In the genomic region with DNA sequence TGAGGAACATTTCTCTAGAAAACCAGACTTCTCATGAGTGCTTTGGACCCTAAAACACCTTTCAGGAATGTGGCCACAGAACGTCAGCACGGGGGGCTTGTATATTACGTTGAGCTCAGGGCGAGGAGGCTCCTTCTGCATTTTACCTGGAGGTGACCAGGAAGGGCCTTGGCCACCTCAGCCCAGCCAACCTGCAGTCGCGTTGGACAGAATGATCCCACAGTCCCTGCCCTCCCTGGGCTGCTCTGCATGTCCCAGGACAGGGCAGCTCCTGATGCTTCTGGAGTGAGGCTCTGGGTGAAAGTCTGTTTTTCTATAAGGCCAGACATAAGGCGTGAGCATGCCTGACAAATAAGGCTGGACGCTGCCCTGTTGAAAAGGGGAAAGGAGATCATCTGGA, we compare ENCODE assay signal across 2 cellular contexts.
TF ChIP-seq lines count a peak whose summit lies in the region.

No MANE protein-coding gene starts in this region.

TF ChIP-seq in GM23338, 12 proteins besides CTCF, POLR2A, EP300 and RAD21 (continues in another document):
- TF ChIP-seq STAT1 (IDR thresholded peaks at IDR 0.05; ENCODE audit: unreplicated experiment) (no peak), NANOG (IDR thresholded peaks at IDR 0.05; ENCODE audit: borderline replicate concordance) (no peak), EZH2 (IDR thresholded peaks at IDR 0.05; ENCODE audit: low read depth, unreplicated experiment) (no peak), POLR2AphosphoS5 (IDR thresholded peaks at IDR 0.05; ENCODE audit: low read depth) (no peak), ZNF331 (CRISPR knock-in tag; IDR thresholded peaks at IDR 0.05; ENCODE audit: low read depth) (no peak), CREB1 (CRISPR knock-in tag; IDR thresholded peaks at IDR 0.05; ENCODE audit: low read depth) (no peak), ZNF114 (CRISPR knock-in tag; IDR thresholded peaks at IDR 0.05) (no peak), EZH2phosphoT487 (IDR thresholded peaks at IDR 0.05; ENCODE audit: unreplicated experiment) (no peak)
- TF ChIP-seq, protein P1, sequence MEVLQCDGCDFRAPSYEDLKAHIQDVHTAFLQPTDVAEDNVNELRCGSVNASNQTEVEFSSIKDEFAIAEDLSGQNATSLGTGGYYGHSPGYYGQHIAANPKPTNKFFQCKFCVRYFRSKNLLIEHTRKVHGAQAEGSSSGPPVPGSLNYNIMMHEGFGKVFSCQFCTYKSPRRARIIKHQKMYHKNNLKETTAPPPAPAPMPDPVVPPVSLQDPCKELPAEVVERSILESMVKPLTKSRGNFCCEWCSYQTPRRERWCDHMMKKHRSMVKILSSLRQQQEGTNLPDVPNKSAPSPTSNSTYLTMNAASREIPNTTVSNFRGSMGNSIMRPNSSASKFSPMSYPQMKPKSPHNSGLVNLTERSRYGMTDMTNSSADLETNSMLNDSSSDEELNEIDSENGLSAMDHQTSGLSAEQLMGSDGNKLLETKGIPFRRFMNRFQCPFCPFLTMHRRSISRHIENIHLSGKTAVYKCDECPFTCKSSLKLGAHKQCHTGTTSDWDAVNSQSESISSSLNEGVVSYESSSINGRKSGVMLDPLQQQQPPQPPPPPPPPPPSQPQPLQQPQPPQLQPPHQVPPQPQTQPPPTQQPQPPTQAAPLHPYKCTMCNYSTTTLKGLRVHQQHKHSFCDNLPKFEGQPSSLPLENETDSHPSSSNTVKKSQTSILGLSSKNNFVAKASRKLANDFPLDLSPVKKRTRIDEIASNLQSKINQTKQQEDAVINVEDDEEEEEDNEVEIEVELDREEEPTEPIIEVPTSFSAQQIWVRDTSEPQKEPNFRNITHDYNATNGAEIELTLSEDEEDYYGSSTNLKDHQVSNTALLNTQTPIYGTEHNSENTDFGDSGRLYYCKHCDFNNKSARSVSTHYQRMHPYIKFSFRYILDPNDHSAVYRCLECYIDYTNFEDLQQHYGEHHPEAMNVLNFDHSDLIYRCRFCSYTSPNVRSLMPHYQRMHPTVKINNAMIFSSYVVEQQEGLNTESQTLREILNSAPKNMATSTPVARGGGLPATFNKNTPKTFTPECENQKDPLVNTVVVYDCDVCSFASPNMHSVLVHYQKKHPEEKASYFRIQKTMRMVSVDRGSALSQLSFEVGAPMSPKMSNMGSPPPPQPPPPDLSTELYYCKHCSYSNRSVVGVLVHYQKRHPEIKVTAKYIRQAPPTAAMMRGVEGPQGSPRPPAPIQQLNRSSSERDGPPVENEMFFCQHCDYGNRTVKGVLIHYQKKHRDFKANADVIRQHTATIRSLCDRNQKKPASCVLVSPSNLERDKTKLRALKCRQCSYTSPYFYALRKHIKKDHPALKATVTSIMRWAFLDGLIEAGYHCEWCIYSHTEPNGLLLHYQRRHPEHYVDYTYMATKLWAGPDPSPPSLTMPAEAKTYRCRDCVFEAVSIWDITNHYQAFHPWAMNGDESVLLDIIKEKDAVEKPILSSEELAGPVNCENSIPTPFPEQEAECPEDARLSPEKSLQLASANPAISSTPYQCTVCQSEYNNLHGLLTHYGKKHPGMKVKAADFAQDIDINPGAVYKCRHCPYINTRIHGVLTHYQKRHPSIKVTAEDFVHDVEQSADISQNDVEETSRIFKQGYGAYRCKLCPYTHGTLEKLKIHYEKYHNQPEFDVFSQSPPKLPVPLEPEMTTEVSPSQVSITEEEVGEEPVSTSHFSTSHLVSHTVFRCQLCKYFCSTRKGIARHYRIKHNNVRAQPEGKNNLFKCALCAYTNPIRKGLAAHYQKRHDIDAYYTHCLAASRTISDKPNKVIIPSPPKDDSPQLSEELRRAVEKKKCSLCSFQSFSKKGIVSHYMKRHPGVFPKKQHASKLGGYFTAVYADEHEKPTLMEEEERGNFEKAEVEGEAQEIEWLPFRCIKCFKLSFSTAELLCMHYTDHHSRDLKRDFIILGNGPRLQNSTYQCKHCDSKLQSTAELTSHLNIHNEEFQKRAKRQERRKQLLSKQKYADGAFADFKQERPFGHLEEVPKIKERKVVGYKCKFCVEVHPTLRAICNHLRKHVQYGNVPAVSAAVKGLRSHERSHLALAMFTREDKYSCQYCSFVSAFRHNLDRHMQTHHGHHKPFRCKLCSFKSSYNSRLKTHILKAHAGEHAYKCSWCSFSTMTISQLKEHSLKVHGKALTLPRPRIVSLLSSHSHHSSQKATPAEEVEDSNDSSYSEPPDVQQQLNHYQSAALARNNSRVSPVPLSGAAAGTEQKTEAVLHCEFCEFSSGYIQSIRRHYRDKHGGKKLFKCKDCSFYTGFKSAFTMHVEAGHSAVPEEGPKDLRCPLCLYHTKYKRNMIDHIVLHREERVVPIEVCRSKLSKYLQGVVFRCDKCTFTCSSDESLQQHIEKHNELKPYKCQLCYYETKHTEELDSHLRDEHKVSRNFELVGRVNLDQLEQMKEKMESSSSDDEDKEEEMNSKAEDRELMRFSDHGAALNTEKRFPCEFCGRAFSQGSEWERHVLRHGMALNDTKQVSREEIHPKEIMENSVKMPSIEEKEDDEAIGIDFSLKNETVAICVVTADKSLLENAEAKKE (CRISPR knock-in tag; IDR thresholded peaks at IDR 0.05) = no peak
- TF ChIP-seq, protein P2, sequence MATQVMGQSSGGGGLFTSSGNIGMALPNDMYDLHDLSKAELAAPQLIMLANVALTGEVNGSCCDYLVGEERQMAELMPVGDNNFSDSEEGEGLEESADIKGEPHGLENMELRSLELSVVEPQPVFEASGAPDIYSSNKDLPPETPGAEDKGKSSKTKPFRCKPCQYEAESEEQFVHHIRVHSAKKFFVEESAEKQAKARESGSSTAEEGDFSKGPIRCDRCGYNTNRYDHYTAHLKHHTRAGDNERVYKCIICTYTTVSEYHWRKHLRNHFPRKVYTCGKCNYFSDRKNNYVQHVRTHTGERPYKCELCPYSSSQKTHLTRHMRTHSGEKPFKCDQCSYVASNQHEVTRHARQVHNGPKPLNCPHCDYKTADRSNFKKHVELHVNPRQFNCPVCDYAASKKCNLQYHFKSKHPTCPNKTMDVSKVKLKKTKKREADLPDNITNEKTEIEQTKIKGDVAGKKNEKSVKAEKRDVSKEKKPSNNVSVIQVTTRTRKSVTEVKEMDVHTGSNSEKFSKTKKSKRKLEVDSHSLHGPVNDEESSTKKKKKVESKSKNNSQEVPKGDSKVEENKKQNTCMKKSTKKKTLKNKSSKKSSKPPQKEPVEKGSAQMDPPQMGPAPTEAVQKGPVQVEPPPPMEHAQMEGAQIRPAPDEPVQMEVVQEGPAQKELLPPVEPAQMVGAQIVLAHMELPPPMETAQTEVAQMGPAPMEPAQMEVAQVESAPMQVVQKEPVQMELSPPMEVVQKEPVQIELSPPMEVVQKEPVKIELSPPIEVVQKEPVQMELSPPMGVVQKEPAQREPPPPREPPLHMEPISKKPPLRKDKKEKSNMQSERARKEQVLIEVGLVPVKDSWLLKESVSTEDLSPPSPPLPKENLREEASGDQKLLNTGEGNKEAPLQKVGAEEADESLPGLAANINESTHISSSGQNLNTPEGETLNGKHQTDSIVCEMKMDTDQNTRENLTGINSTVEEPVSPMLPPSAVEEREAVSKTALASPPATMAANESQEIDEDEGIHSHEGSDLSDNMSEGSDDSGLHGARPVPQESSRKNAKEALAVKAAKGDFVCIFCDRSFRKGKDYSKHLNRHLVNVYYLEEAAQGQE (IDR thresholded peaks at IDR 0.05; ENCODE audit: unreplicated experiment) = no peak

TF ChIP-seq in H1, 55 proteins besides CTCF, POLR2A, EP300 and RAD21:
- TF ChIP-seq, protein P3, sequence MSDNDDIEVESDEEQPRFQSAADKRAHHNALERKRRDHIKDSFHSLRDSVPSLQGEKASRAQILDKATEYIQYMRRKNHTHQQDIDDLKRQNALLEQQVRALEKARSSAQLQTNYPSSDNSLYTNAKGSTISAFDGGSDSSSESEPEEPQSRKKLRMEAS (IDR thresholded peaks at IDR 0.05) = no peak
- TF ChIP-seq MAFK (IDR thresholded peaks at IDR 0.05; ENCODE audit: low read depth, low read length) = no peak
- TF ChIP-seq GTF2F1 (IDR thresholded peaks at IDR 0.05; ENCODE audit: borderline replicate concordance, low read depth, low read length) = no peak
- TF ChIP-seq CHD2 (IDR thresholded peaks at IDR 0.05; ENCODE audit: low read length) = no peak
- TF ChIP-seq SAP30 (IDR thresholded peaks at IDR 0.05; ENCODE audit: insufficient read depth, insufficient replicate concordance, low read length) = no peak
- TF ChIP-seq, protein P4, sequence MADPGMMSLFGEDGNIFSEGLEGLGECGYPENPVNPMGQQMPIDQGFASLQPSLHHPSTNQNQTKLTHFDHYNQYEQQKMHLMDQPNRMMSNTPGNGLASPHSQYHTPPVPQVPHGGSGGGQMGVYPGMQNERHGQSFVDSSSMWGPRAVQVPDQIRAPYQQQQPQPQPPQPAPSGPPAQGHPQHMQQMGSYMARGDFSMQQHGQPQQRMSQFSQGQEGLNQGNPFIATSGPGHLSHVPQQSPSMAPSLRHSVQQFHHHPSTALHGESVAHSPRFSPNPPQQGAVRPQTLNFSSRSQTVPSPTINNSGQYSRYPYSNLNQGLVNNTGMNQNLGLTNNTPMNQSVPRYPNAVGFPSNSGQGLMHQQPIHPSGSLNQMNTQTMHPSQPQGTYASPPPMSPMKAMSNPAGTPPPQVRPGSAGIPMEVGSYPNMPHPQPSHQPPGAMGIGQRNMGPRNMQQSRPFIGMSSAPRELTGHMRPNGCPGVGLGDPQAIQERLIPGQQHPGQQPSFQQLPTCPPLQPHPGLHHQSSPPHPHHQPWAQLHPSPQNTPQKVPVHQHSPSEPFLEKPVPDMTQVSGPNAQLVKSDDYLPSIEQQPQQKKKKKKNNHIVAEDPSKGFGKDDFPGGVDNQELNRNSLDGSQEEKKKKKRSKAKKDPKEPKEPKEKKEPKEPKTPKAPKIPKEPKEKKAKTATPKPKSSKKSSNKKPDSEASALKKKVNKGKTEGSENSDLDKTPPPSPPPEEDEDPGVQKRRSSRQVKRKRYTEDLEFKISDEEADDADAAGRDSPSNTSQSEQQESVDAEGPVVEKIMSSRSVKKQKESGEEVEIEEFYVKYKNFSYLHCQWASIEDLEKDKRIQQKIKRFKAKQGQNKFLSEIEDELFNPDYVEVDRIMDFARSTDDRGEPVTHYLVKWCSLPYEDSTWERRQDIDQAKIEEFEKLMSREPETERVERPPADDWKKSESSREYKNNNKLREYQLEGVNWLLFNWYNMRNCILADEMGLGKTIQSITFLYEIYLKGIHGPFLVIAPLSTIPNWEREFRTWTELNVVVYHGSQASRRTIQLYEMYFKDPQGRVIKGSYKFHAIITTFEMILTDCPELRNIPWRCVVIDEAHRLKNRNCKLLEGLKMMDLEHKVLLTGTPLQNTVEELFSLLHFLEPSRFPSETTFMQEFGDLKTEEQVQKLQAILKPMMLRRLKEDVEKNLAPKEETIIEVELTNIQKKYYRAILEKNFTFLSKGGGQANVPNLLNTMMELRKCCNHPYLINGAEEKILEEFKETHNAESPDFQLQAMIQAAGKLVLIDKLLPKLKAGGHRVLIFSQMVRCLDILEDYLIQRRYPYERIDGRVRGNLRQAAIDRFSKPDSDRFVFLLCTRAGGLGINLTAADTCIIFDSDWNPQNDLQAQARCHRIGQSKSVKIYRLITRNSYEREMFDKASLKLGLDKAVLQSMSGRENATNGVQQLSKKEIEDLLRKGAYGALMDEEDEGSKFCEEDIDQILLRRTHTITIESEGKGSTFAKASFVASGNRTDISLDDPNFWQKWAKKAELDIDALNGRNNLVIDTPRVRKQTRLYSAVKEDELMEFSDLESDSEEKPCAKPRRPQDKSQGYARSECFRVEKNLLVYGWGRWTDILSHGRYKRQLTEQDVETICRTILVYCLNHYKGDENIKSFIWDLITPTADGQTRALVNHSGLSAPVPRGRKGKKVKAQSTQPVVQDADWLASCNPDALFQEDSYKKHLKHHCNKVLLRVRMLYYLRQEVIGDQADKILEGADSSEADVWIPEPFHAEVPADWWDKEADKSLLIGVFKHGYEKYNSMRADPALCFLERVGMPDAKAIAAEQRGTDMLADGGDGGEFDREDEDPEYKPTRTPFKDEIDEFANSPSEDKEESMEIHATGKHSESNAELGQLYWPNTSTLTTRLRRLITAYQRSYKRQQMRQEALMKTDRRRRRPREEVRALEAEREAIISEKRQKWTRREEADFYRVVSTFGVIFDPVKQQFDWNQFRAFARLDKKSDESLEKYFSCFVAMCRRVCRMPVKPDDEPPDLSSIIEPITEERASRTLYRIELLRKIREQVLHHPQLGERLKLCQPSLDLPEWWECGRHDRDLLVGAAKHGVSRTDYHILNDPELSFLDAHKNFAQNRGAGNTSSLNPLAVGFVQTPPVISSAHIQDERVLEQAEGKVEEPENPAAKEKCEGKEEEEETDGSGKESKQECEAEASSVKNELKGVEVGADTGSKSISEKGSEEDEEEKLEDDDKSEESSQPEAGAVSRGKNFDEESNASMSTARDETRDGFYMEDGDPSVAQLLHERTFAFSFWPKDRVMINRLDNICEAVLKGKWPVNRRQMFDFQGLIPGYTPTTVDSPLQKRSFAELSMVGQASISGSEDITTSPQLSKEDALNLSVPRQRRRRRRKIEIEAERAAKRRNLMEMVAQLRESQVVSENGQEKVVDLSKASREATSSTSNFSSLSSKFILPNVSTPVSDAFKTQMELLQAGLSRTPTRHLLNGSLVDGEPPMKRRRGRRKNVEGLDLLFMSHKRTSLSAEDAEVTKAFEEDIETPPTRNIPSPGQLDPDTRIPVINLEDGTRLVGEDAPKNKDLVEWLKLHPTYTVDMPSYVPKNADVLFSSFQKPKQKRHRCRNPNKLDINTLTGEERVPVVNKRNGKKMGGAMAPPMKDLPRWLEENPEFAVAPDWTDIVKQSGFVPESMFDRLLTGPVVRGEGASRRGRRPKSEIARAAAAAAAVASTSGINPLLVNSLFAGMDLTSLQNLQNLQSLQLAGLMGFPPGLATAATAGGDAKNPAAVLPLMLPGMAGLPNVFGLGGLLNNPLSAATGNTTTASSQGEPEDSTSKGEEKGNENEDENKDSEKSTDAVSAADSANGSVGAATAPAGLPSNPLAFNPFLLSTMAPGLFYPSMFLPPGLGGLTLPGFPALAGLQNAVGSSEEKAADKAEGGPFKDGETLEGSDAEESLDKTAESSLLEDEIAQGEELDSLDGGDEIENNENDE (IDR thresholded peaks at IDR 0.05; ENCODE audit: insufficient replicate concordance, low read length) = no peak
- TF ChIP-seq TBP (IDR thresholded peaks at IDR 0.05; ENCODE audit: low read depth, low read length) = no peak
- no peak for TF ChIP-seq CEBPB (IDR thresholded peaks at IDR 0.05; ENCODE audit: low read depth, low read length)
- no peak for TF ChIP-seq PHF8 (conservative IDR thresholded peaks at IDR 0.05; ENCODE audit: low read depth, low read length)
- no peak for TF ChIP-seq BRCA1 (IDR thresholded peaks at IDR 0.05; ENCODE audit: low read depth, low read length)
- TF ChIP-seq, protein P5, sequence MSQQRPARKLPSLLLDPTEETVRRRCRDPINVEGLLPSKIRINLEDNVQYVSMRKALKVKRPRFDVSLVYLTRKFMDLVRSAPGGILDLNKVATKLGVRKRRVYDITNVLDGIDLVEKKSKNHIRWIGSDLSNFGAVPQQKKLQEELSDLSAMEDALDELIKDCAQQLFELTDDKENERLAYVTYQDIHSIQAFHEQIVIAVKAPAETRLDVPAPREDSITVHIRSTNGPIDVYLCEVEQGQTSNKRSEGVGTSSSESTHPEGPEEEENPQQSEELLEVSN (IDR thresholded peaks at IDR 0.05) = no peak
- no peak for TF ChIP-seq GABPA (IDR thresholded peaks at IDR 0.05; ENCODE audit: borderline replicate concordance, insufficient read depth, low read length)
- TF ChIP-seq EGR1 (IDR thresholded peaks at IDR 0.05; ENCODE audit: borderline replicate concordance, low read depth, low read length) = no peak
- TF ChIP-seq CTBP2 (IDR thresholded peaks at IDR 0.05; ENCODE audit: borderline replicate concordance, insufficient read depth, insufficient read length, low read length) = no peak
- no peak for TF ChIP-seq CREB1 (IDR thresholded peaks at IDR 0.05)
